ENCODE assay signal across 9 cellular contexts in the genomic region with DNA sequence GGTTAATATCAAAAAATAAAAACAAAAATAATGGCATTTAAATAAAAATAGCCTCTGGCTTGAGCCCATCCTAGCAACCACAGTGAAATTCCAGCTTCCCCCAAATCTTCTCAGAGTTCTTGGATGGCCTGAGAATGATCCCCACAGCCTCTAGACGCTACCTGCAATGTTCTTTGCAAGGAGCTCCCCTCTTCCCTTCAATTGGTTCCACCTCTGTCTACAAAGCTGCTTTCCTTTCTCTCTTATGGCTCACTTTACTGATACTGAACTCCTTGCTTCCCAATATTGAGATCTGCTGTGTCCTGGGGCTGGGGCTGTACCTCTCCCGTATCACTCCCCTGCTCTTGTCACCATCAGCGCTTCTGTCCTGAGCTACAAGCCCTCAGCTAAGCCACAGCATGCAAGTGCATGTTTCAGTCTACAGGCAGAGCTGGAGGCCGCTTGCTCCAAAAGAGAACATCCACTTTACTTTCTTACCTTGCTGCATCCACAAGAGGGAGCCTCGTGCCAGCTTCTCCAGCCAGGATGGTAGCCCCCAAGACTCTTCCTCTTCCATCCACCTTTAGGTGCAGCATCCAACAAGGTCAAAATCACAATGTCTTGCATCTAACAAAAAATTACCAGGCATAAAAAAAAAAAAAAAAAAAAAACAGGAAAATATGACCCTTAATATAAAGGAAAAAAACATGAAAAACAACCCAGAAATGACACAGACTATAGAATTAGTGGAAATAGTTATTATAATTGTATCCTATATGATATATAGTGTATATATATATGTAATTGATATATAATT. TPM values are rescaled to one million over a fixed set of nuclear protein-coding genes. Genes with fewer than 3 reads are reported as not detected.
DNase-seq lines count a peak whose midpoint lies in the region; ATAC-seq, FAIRE-seq and TF ChIP-seq lines count a peak whose summit lies in the region.
"Had no signal": no experiment of that assay in that cellular context is flagged by ENCODE, and none has a peak within 500 bp of the region (broad histone marks: within the 10 kb centered on the region; RNA-seq: fewer than 3 reads in every experiment).

No MANE protein-coding gene starts in this region.

- FAIRE-seq in GM12878 (lab: Jason Lieb, UNC): no peak

- H3K4me1 Mint-ChIP-seq in H9: peaks cover 2 to 10% of the 10 kb centered on the region in 2 experiments

- no peaks in the 10 kb centered on the region for H3K4me1 ChIP-seq in H9 (ENCODE audit: insufficient read depth, low read length)
- H3K4me1 ChIP-seq in GM12878 (ENCODE audit: control insufficient read depth, insufficient read depth, low read length): no peaks in the 10 kb centered on the region
- H3K4me1 ChIP-seq in sigmoid colon: no peaks in the 10 kb centered on the region

- TF ChIP-seq POLR2A in GM12878 (IDR thresholded peaks at IDR 0.05; ENCODE audit: low read depth, low read length) (no peak), sigmoid colon (IDR thresholded peaks at IDR 0.05) (no peak)

- RAD21 ChIA-PET in GM12878 (lab: Charles Lee; ENCODE audit: unreplicated experiment): interaction anchor here (0.7 to 1.2 kb wide), 6 partner anchors 16 to 199 kb away, joined by 3 to 7 read pairs (median 4); no protein-coding TSS in a partner anchor

- peak; percentile 29 for DNase-seq in COLO668 (lab: John Stamatoyannopoulos, UW; ENCODE audit: unreplicated experiment)
- peak; percentile 83 for DNase-seq in H9
- peak; percentile 40 for DNase-seq in NCI-H524 treated with DMSO at 0.1 percent for 48 hours (lab: John Stamatoyannopoulos, UW)
- no peak for DNase-seq in GM12878 (ENCODE audit: low read depth, low spot score)
- DNase-seq in kidney tubule cell (ENCODE audit: low spot score): peak; percentile 63
- no peak for DNase-seq in sigmoid colon
- DNase-seq in stimulated activated CD4-positive, alpha-beta T cell treated with anti-CD3 and anti-CD28 coated beads, Interleukin-2, amount 100 ng/mL, for 48 hours: no peak

- H3K23me2 ChIP-seq in H9 (ENCODE audit: insufficient read length, low read depth, low read length, poor library complexity, severe bottlenecking): no peaks in the 10 kb centered on the region

- H4K91ac ChIP-seq in H9 (ENCODE audit: insufficient read length, low read depth, low read length): no peak overlapping the region

- H3K27ac ChIP-seq in H9 (ENCODE audit: insufficient read length, low read depth, low read length) (no peak overlapping the region), GM12878 (ENCODE audit: control insufficient read depth, insufficient read depth) (no peak overlapping the region), sigmoid colon (no peak overlapping the region)

- no peak overlapping the region for H3K27ac Mint-ChIP-seq in H9

- no peak overlapping the region for H3K18ac ChIP-seq in H9 (ENCODE audit: insufficient read length, low read depth, low read length)

- H2BK12ac ChIP-seq in H9 (ENCODE audit: insufficient read length, low read depth, low read length): no peak overlapping the region

- H2AK5ac ChIP-seq in H9 (ENCODE audit: insufficient read length, low read length): no peak overlapping the region

- POLR2A ChIA-PET in GM12878 (lab: Charles Lee): interaction anchor here (0.5 kb wide), 1 partner anchor 254 kb away, joined by 3 read pairs; no protein-coding TSS in a partner anchor

- H3K9ac ChIP-seq in H9 (ENCODE audit: extremely low read depth, insufficient read length, low read length) (no peak overlapping the region), GM12878 (ENCODE audit: control insufficient read depth, insufficient read depth, low read length) (no peak overlapping the region)

- no peaks in the 10 kb centered on the region for H3K9me3 Mint-ChIP-seq in H9

- peak; percentile 53 for TF ChIP-seq RAD21 in GM12878 (IDR thresholded peaks at IDR 0.05; ENCODE audit: insufficient read depth, low read depth, low read length)

- TF ChIP-seq EP300 in GM12878 (IDR thresholded peaks at IDR 0.05; ENCODE audit: borderline replicate concordance in 1 of 2, control insufficient read depth in 1 of 2, low read depth in 2 of 2, low read length in 2 of 2) (no peak), sigmoid colon (IDR thresholded peaks at IDR 0.05) (no peak)

- no peaks in the 10 kb centered on the region for H3K36me3 Mint-ChIP-seq in H9 (ENCODE audit: insufficient read depth in 1 of 3, low read depth in 3 of 3)

- H3T11ph ChIP-seq in H9 (ENCODE audit: low read length): no peak overlapping the region

- no peaks in the 10 kb centered on the region for H3K36me3 ChIP-seq in GM12878 (ENCODE audit: control insufficient read depth in 2 of 2, insufficient read depth in 2 of 2, low read length in 1 of 2)
- H3K36me3 ChIP-seq in sigmoid colon: no peaks in the 10 kb centered on the region

- no peak overlapping the region for H3K23ac ChIP-seq in H9 (ENCODE audit: insufficient read length, low read depth, low read length)

- ATAC-seq in GM12878 (peak; percentile 86), HG03571 (IDR thresholded peaks at IDR 0.05; ENCODE audit: unreplicated experiment) (no peak)

- no TSS peak for BruUV-seq in GM12878 (replicated peaks; lab: Mats Ljungman, UMichigan)

- TF ChIP-seq CTCF in H9 (conservative IDR thresholded peaks at IDR 0.05) (peak; percentile 83), GM12878 (IDR thresholded peaks at IDR 0.05 in 2 of 3, conservative IDR thresholded peaks at IDR 0.05 in 1 of 3; ENCODE audit: control insufficient read depth in 2 of 3, extremely low read depth in 1 of 3, insufficient read depth in 1 of 3, low read depth in 3 of 3, low read length in 3 of 3) (peak; percentile 54 to 66 (median 56)), sigmoid colon (IDR thresholded peaks at IDR 0.05) (peak in 2 of 4 experiments; percentile 20 to 22)

- no peak overlapping the region for H2BK120ac ChIP-seq in H9 (ENCODE audit: low read depth, low read length, poor library complexity, severe bottlenecking)

- H3K27me3 Mint-ChIP-seq in H9 (ENCODE audit: low read depth): peaks cover 3% of the 10 kb centered on the region

- H3K4ac ChIP-seq in H9 (ENCODE audit: low read depth, low read length): no peak overlapping the region

- WGBS in H9 (ENCODE audit: extremely low coverage, insufficient read length, low lambda C conversion rate): no CpG with 5 or more reads among the region's 5 CpGs
- 13% methylated on average over 5 of the region's 5 CpGs for WGBS in GM12878 (ENCODE audit: insufficient coverage, insufficient replicate concordance, low lambda C conversion rate, missing lambda C conversion rate)
- 14 to 25% methylated on average over 5 of the region's 5 CpGs for WGBS in sigmoid colon, 2 donors

- SMC1A ChIA-PET in GM12878 (lab: Charles Lee; ENCODE audit: uncharacterized antibody, unreplicated experiment): interaction anchor here (1.1 to 1.9 kb wide), 5 partner anchors 9 to 201 kb away, joined by 3 to 11 read pairs (median 3); no protein-coding TSS in a partner anchor

- H3K4me3 ChIP-seq in GM12878 (no peak overlapping the region), sigmoid colon (no peak overlapping the region)

- in situ Hi-C loops in GM12878 (cut with MboI): no loop called here

- H3K56ac ChIP-seq in H9 (ENCODE audit: insufficient read length, low read depth, low read length): no peak overlapping the region

- H2BK5ac ChIP-seq in H9 (ENCODE audit: insufficient read length, low read length): no peak overlapping the region

- H3K79me2 ChIP-seq in H9 (ENCODE audit: insufficient read depth, low read length) (no peaks in the 10 kb centered on the region), GM12878 (ENCODE audit: control insufficient read depth, insufficient read depth, low read length) (no peaks in the 10 kb centered on the region)

- no peak overlapping the region for H2BK15ac ChIP-seq in H9 (ENCODE audit: low read depth, low read length)

- no peak overlapping the region for H3K4me2 ChIP-seq in H9 (ENCODE audit: insufficient read depth, insufficient read length, low read length)
- no peak overlapping the region for H3K4me2 ChIP-seq in GM12878 (ENCODE audit: control insufficient read depth, insufficient read depth)

- H4K5ac ChIP-seq in H9 (ENCODE audit: insufficient read length, low read depth, low read length): no peak overlapping the region

- H3K79me1 ChIP-seq in H9 (ENCODE audit: insufficient read depth, low read depth, low read length, poor library complexity, severe bottlenecking): no peaks in the 10 kb centered on the region

- CTCF ChIA-PET in GM12878 (lab: Yijun Ruan, JAX): interaction anchor here (0.7 to 2.2 kb wide), 17 partner anchors 11 to 725 kb away, joined by 3 to 19 read pairs (median 3); no protein-coding TSS in a partner anchor

- no peak overlapping the region for H2AFZ ChIP-seq in H9 (ENCODE audit: low read length)
- no peak overlapping the region for H2AFZ ChIP-seq in GM12878 (ENCODE audit: control insufficient read depth, low read depth, low read length)

- H4K8ac ChIP-seq in H9 (replicated peaks; ENCODE audit: insufficient read length, low read depth, low read length): no peak overlapping the region

- H3K27me3 ChIP-seq in H9 (ENCODE audit: insufficient read depth, low read length) (no peaks in the 10 kb centered on the region), GM12878 (replicated peaks in 1 of 2; ENCODE audit: control insufficient read depth in 2 of 2, insufficient read depth in 2 of 2, low read length in 1 of 2) (no peaks in the 10 kb centered on the region; a peak in 2 of 4 replicates), sigmoid colon (no peaks in the 10 kb centered on the region)

- H2BK20ac ChIP-seq in H9 (ENCODE audit: low read depth, low read length, poor library complexity, severe bottlenecking): no peak overlapping the region

- H4K20me1 ChIP-seq in H9 (ENCODE audit: control insufficient read depth, insufficient read depth, insufficient read length): no peaks in the 10 kb centered on the region
- no peaks in the 10 kb centered on the region for H4K20me1 ChIP-seq in GM12878 (ENCODE audit: control insufficient read depth, insufficient read depth)

- H3K14ac ChIP-seq in H9 (ENCODE audit: insufficient read depth, low read length): no peak overlapping the region

- no peaks in the 10 kb centered on the region for H3K9me3 ChIP-seq in H9 (ENCODE audit: control insufficient read depth, low read depth, low read length)
- H3K9me3 ChIP-seq in GM12878 (replicated peaks; ENCODE audit: control insufficient read depth, insufficient read depth, low read length): no peaks in the 10 kb centered on the region
- H3K9me3 ChIP-seq in sigmoid colon: no peaks in the 10 kb centered on the region

- intact Hi-C loops in GM12878 (cut with micrococcal nuclease; ENCODE audit: unreplicated experiment): loop anchor here (1.0 to 5.0 kb wide), 2 partner anchors 40 to 114 kb away; no protein-coding TSS in a partner anchor
- intact Hi-C loops in sigmoid colon (cut with DNase I): no loop called here

- no peak overlapping the region for H3K4me3 Mint-ChIP-seq in H9

RNA-seq across cellular contexts. Expression of gene PRSS3, which starts 57.4 kb away (rescaled TPM):
- total RNA-seq in H9 (2021): not detected in 2 replicates
- not detected in 2 replicates for total RNA-seq in GM12878 (2013; cell fraction: nucleolus; rRNA removed)
- total RNA-seq in GM12878 (2014; rRNA removed): not detected in 2 replicates
- total RNA-seq in GM12878 (2014; rRNA removed; fragmentation: Illumina TruSeq; extraction: Trizol): not detected in 2 replicates
- 0.54 and 0.98 TPM in 2 replicates for total RNA-seq in GM12878 (2021)
- not detected for polyA plus RNA-seq in GM12878 (2011; ENCODE audit: low read depth)
- not detected in 2 replicates for polyA plus RNA-seq in GM12878 (2011; rRNA removed)
- not detected in 2 replicates for polyA plus RNA-seq in GM12878 (2011; cell fraction: cytosol; rRNA removed)
- not detected in 2 replicates for polyA plus RNA-seq in GM12878 (2011; cell fraction: nucleus; rRNA removed)
- polyA plus RNA-seq in GM12878 (2012): not detected in 2 replicates
- polyA plus RNA-seq in GM12878 (2014; fragmentation: Illumina TruSeq; extraction: Trizol): not detected in 2 replicates
- not detected for polyA plus RNA-seq in GM12878 (2014; fragmentation: Nextera tagmentation; extraction: Ambion mirVana)
- polyA plus RNA-seq in GM12878 (2014; rRNA removed): not detected in 2 replicates
- polyA plus RNA-seq in GM12878 (2016; fragmentation: Nextera tagmentation; extraction: Ambion mirVana): not detected
- polyA minus RNA-seq in GM12878 (2011; rRNA and poly(A)+ RNA removed): not detected in 2 replicates
- polyA minus RNA-seq in GM12878 (2011; cell fraction: cytosol; rRNA and poly(A)+ RNA removed): not detected in 2 replicates
- polyA minus RNA-seq in GM12878 (2011; cell fraction: nucleus; rRNA and poly(A)+ RNA removed): not detected in 2 replicates
- 1 to 10 TPM in 1 of 4 donors, not detected in 3; 8.9 TPM for total RNA-seq in sigmoid colon
- polyA plus RNA-seq in sigmoid colon: 100 to 1,000 TPM; 148 to 519 (median 347) TPM
- total RNA-seq: T-helper 1 cell treated with Interleukin-12 subunit alpha and Interleukin-12 subunit beta and Interleukin-4 antibody, amounts not matched to agents 30 ng/mL and 1 ng/mL, for 36 hours had no signal

Comparison
In these comparisons a context has a peak if more than half of its experiments do, and no peak if none do; other contexts are left out.
1. DNase-seq: peak in COLO668 (single experiment), H9 (single experiment), NCI-H524 treated with DMSO at 0.1 percent for 48 hours (single experiment) and kidney tubule cell (single experiment); none in GM12878 (single experiment), sigmoid colon (single experiment) and stimulated activated CD4-positive, alpha-beta T cell treated with anti-CD3 and anti-CD28 coated beads, Interleukin-2, amount 100 ng/mL, for 48 hours (0 of 2).